Comparison of ENCODE assay signal across 10 cellular contexts in genomic region chr1:25773441-25774125, GRCh38. TPM values are rescaled to one million over a fixed set of nuclear protein-coding genes. Genes with fewer than 3 reads are reported as not detected.
A peak's percentile ranks its signal among the peaks of the same experiment; 100 is the strongest.
DNase-seq lines count a peak whose midpoint lies in the region; ATAC-seq and TF ChIP-seq lines count a peak whose summit lies in the region.
"Had no signal": no experiment of that assay in that cellular context is flagged by ENCODE, and none has a peak within 500 bp of the region (broad histone marks: within the 10 kb centered on the region; RNA-seq: fewer than 3 reads in every experiment).

No MANE protein-coding gene starts in this region.

- CTCF ChIA-PET in T-cell (lab: Charles Lee) = no interaction called here

- DNase-seq in cardiac muscle cell (ENCODE audit: low read depth in 1 of 2, low spot score in 1 of 2) = no peak
- DNase-seq in left ventricle myocardium inferior = no peak
- no peak for DNase-seq in T-cell
- DNase-seq in left kidney (ENCODE audit: low read depth, low spot score) = peak; percentile 88
- DNase-seq: cortex of kidney had no signal

- intact Hi-C loops in left ventricle myocardium inferior (cut with micrococcal nuclease) = no loop called here

- H3K27me3 Mint-ChIP-seq in T-cell = no peaks in the 10 kb centered on the region

- no peaks in the 10 kb centered on the region for H3K9me3 Mint-ChIP-seq in T-cell

- no peaks in the 10 kb centered on the region for H3K9me3 ChIP-seq in cardiac muscle cell (ENCODE audit: low read depth)
- H3K9me3 ChIP-seq in left ventricle myocardium inferior (replicated peaks) = no peaks in the 10 kb centered on the region
- H3K9me3 ChIP-seq: right atrium auricular region had no signal

- H3K27ac ChIP-seq in cardiac muscle cell (peak overlapping the region; percentile 62), left ventricle myocardium inferior (replicated peaks) (no peak overlapping the region)
- H3K27ac ChIP-seq: right atrium auricular region had no signal

- H3K4me1 ChIP-seq in cardiac muscle cell (ENCODE audit: low read depth) = peaks cover 60% of the 10 kb centered on the region
- peaks cover 57% of the 10 kb centered on the region for H3K4me1 ChIP-seq in left ventricle myocardium inferior

- H3K27me3 ChIP-seq in cardiac muscle cell (no peaks in the 10 kb centered on the region), left ventricle myocardium inferior (ENCODE audit: low read depth) (no peaks in the 10 kb centered on the region)
- H3K27me3 ChIP-seq: right atrium auricular region had no signal

- peak overlapping the region; percentile 91 to 99 for H3K27ac Mint-ChIP-seq in T-cell

- POLR2A ChIA-PET in T-cell (lab: Charles Lee) = no interaction called here

- H3K36me3 ChIP-seq in cardiac muscle cell (peaks cover 5% of the 10 kb centered on the region), left ventricle myocardium inferior (peaks cover 25% of the 10 kb centered on the region)
- H3K36me3 ChIP-seq: right atrium auricular region had no signal

- peaks cover 41% of the 10 kb centered on the region for H3K36me3 Mint-ChIP-seq in T-cell

- H3K4me3 ChIP-seq in cardiac muscle cell = no peak overlapping the region
- no peak overlapping the region for H3K4me3 ChIP-seq in left ventricle myocardium inferior
- H3K4me3 ChIP-seq: right atrium auricular region had no signal

- H3K4me1 Mint-ChIP-seq in T-cell = peaks cover 83 to 97% (median 84%) of the 10 kb centered on the region in 3 donors

- ATAC-seq in T-cell (replicated peaks in 1 of 4) (no peak), HG03045 (IDR thresholded peaks at IDR 0.05; ENCODE audit: unreplicated experiment) (no peak), HG02610 (IDR thresholded peaks at IDR 0.05; ENCODE audit: unreplicated experiment) (no peak), GM18909 (IDR thresholded peaks at IDR 0.05; ENCODE audit: poor library complexity, unreplicated experiment) (no peak), GM21423 (IDR thresholded peaks at IDR 0.05; ENCODE audit: unreplicated experiment) (no peak)

- peak overlapping the region; percentile 63 to 86 (median 72) for H3K4me3 Mint-ChIP-seq in T-cell

- TF ChIP-seq CTCF in cardiac muscle cell (IDR thresholded peaks at IDR 0.05; ENCODE audit: low read depth, low read length) (no peak), left ventricle myocardium inferior (IDR thresholded peaks at IDR 0.05; ENCODE audit: borderline replicate concordance) (no peak)

RNA-seq across cellular contexts. Expression of gene SELENON, which starts 26.4 kb away (rescaled TPM):
- total RNA-seq in cardiac muscle cell = 97.3 and 123 TPM in 2 replicates
- 111 and 130 TPM in 2 replicates for polyA plus RNA-seq in cardiac muscle cell
- total RNA-seq in left ventricle myocardium inferior = 45.2 TPM
- 10 to 100 TPM; 22.4 to 28.9 (median 25.9) TPM for total RNA-seq in T-cell

RNA-seq across cellular contexts. Expression of gene MTFR1L, which starts 46.2 kb away (rescaled TPM):
- total RNA-seq in cardiac muscle cell (158 and 197 TPM in 2 replicates), left ventricle myocardium inferior (252 TPM), T-cell (10 to 100 TPM; 39.6 to 48.1 (median 41.6) TPM)
- polyA plus RNA-seq in cardiac muscle cell = 251 and 266 TPM in 2 replicates
